8 cellular contexts compared by ENCODE assay signal in genomic region chr3:1082024-1082633, GRCh38. TPM values are rescaled to one million over a fixed set of nuclear protein-coding genes. Genes with fewer than 3 reads are reported as not detected.
DNase-seq lines count a peak whose midpoint lies in the region; ATAC-seq, FAIRE-seq and TF ChIP-seq lines count a peak whose summit lies in the region.

No MANE protein-coding gene starts in this region.

- no peaks in the 10 kb centered on the region for H3K9me3 ChIP-seq in WERI-Rb-1 (ENCODE audit: severe bottlenecking)
- no peaks in the 10 kb centered on the region for H3K9me3 ChIP-seq in kidney (ENCODE audit: control insufficient read depth in 1 of 2, low read length in 2 of 2)

- in situ Hi-C loops in ACHN (cut with HindIII; ENCODE audit: low pct_ligation_motif_present, low pct_unique_long_range_greater_than_20kb, low sequenced_read_pairs) = loop anchor here (25.0 kb wide), 1 partner anchor 170 kb away; no protein-coding TSS in a partner anchor

- TF ChIP-seq CTCF in GM12874 (IDR thresholded peaks at IDR 0.05; ENCODE audit: insufficient read depth, low read depth, low read length) (peak; percentile 60), HL-60 (IDR thresholded peaks at IDR 0.05; ENCODE audit: insufficient read depth, low read length) (peak; percentile 43), WERI-Rb-1 (IDR thresholded peaks at IDR 0.05; ENCODE audit: low read depth, low read length) (peak; percentile 82), kidney (IDR thresholded peaks at IDR 0.05; ENCODE audit: borderline replicate concordance, extremely low read depth, insufficient read depth) (peak; percentile 65)

- H3K9ac ChIP-seq in kidney (ENCODE audit: low read length in 2 of 2) = no peak overlapping the region

- intact Hi-C loops in kidney (cut with DNase I) = no loop called here

- DNase-seq in ACHN (peak; percentile 71), HL-60 (ENCODE audit: low read depth in 1 of 2, low spot score in 1 of 2) (peak in 1 of 2 experiments; percentile 26), WERI-Rb-1 (peak; percentile 57), kidney (peak; percentile 67), urothelium cell line (ENCODE audit: low spot score) (peak; percentile 43)
- no peak for DNase-seq in effector CD4-positive, alpha-beta T cell

- ATAC-seq in HG02884 (IDR thresholded peaks at IDR 0.05; ENCODE audit: unreplicated experiment) = no peak

- no peaks in the 10 kb centered on the region for H3K4me1 ChIP-seq in kidney (ENCODE audit: control insufficient read depth in 1 of 2, insufficient read depth in 1 of 2, low read depth in 1 of 2, low read length in 2 of 2)

- H3K36me3 ChIP-seq in WERI-Rb-1 = no peaks in the 10 kb centered on the region
- no peaks in the 10 kb centered on the region for H3K36me3 ChIP-seq in kidney (ENCODE audit: control insufficient read depth in 1 of 2, insufficient read depth in 2 of 2, low read length in 2 of 2)

- H3K27me3 ChIP-seq in HL-60 (ENCODE audit: insufficient read depth, poor library complexity, severe bottlenecking) = no peaks in the 10 kb centered on the region
- no peaks in the 10 kb centered on the region for H3K27me3 ChIP-seq in WERI-Rb-1 (ENCODE audit: insufficient read depth, low read depth, severe bottlenecking)

- H3K4me3 ChIP-seq in HL-60 (replicated peaks; ENCODE audit: insufficient read depth, low read length) (no peak overlapping the region), WERI-Rb-1 (ENCODE audit: low read depth, low read length) (no peak overlapping the region), kidney (ENCODE audit: low read length in 2 of 2) (no peak overlapping the region)

- no peak overlapping the region for H3K27ac ChIP-seq in HL-60 (replicated peaks)
- no peak overlapping the region for H3K27ac ChIP-seq in WERI-Rb-1
- H3K27ac ChIP-seq in kidney (ENCODE audit: low read depth in 2 of 2, low read length in 2 of 2) = no peak overlapping the region

- FAIRE-seq in kidney (lab: Jason Lieb, UNC) (no peak), urothelium cell line (lab: Jason Lieb, UNC) (peak; percentile 9)

RNA-seq across cellular contexts. Expression of gene CNTN6, which starts 10.7 kb away (rescaled TPM):
- 0.25 TPM for total RNA-seq in kidney
- 0.11 TPM for polyA plus RNA-seq in kidney (ENCODE audit: insufficient read depth, low read depth, low replicate concordance)
